Comparison of ENCODE assay signal across 21 cellular contexts in genomic region chr7:122677149-122677548, GRCh38. TPM values are rescaled to one million over a fixed set of nuclear protein-coding genes. Genes with fewer than 3 reads are reported as not detected.
"Had no signal": no experiment of that assay in that cellular context is flagged by ENCODE, and none has a peak within 500 bp of the region (broad histone marks: within the 10 kb centered on the region; RNA-seq: fewer than 3 reads in every experiment).

No MANE protein-coding gene starts in this region.

- FAIRE-seq: TTC549 had no signal

- H3K9me3 Mint-ChIP-seq: activated naive CD8-positive, alpha-beta T cell treated with anti-CD3 and anti-CD28 coated beads for 36 hours had no signal

- H3K27ac ChIP-seq: SK-N-MC had no signal

- ATAC-seq: activated T-helper 17 cell treated with anti-CD3 and anti-CD28 coated beads, Interleukin-2, amount 50 U/mL, for 72 hours; Panc1; Right ventricle myocardium inferior; T-cell had no signal

- H3K27ac Mint-ChIP-seq: activated CD4-positive, alpha-beta memory T cell treated with anti-CD3 and anti-CD28 coated beads for 36 hours; activated CD4-positive, alpha-beta T cell treated with anti-CD3 and anti-CD28 coated beads, Interleukin-2, amount 10 ng/mL, durations not matched to agents 7 days and 5 days; activated naive CD4-positive, alpha-beta T cell treated with anti-CD3 and anti-CD28 coated beads, Interleukin-2, amount 10 ng/mL, durations not matched to agents 7 days and 5 days; activated naive CD8-positive, alpha-beta T cell treated with anti-CD3 and anti-CD28 coated beads for 36 hours; activated T-helper 17 cell treated with anti-CD3 and anti-CD28 coated beads, Interleukin-2, amount 50 U/mL, for 72 hours; T-cell had no signal

- H3K4me3 ChIP-seq: SK-N-MC had no signal

- H3K36me3 Mint-ChIP-seq: activated CD4-positive, alpha-beta memory T cell treated with anti-CD3 and anti-CD28 coated beads for 36 hours; activated naive CD4-positive, alpha-beta T cell treated with anti-CD3 and anti-CD28 coated beads, Interleukin-2, amount 10 ng/mL, durations not matched to agents 7 days and 5 days; activated naive CD8-positive, alpha-beta T cell treated with anti-CD3 and anti-CD28 coated beads for 36 hours; T-cell had no signal

- H3K4me3 Mint-ChIP-seq: activated CD4-positive, alpha-beta memory T cell treated with anti-CD3 and anti-CD28 coated beads for 36 hours; activated CD4-positive, alpha-beta T cell treated with anti-CD3 and anti-CD28 coated beads, Interleukin-2, amount 10 ng/mL, durations not matched to agents 7 days and 5 days; activated naive CD4-positive, alpha-beta T cell treated with anti-CD3 and anti-CD28 coated beads, Interleukin-2, amount 10 ng/mL, durations not matched to agents 7 days and 5 days; activated naive CD8-positive, alpha-beta T cell treated with anti-CD3 and anti-CD28 coated beads for 36 hours; activated T-helper 17 cell treated with anti-CD3 and anti-CD28 coated beads, Interleukin-2, amount 50 U/mL, for 72 hours; T-cell had no signal

- H3K27me3 Mint-ChIP-seq: activated CD4-positive, alpha-beta memory T cell treated with anti-CD3 and anti-CD28 coated beads for 36 hours; activated CD4-positive, alpha-beta T cell treated with anti-CD3 and anti-CD28 coated beads, Interleukin-2, amount 10 ng/mL, durations not matched to agents 7 days and 5 days; activated naive CD4-positive, alpha-beta T cell treated with anti-CD3 and anti-CD28 coated beads, Interleukin-2, amount 10 ng/mL, durations not matched to agents 7 days and 5 days; activated naive CD8-positive, alpha-beta T cell treated with anti-CD3 and anti-CD28 coated beads for 36 hours; activated T-helper 17 cell treated with anti-CD3 and anti-CD28 coated beads, Interleukin-2, amount 50 U/mL, for 72 hours; T-cell had no signal

- DNase-seq: activated CD4-positive, alpha-beta memory T cell treated with anti-CD3 and anti-CD28 coated beads for 36 hours; activated CD4-positive, alpha-beta T cell treated with anti-CD3 and anti-CD28 coated beads, Interleukin-2, amount 10 ng/mL, durations not matched to agents 7 days and 5 days; activated CD4-positive, CD25-positive, alpha-beta regulatory T cell; activated CD8-positive, alpha-beta memory T cell treated with anti-CD3 and anti-CD28 coated beads for 24 hours; activated gamma-delta T cell treated with Interleukin-2 at 50 U/mL for 16 hours; activated naive CD4-positive, alpha-beta T cell treated with anti-CD3 and anti-CD28 coated beads, Interleukin-2, amount 10 ng/mL, durations not matched to agents 7 days and 5 days; activated naive CD8-positive, alpha-beta T cell treated with anti-CD3 and anti-CD28 coated beads for 36 hours; activated T-cell treated with anti-CD3 and anti-CD28 coated beads, Interleukin-2, amount 50 U/mL, for 48 hours; Kasumi-1; NCI-H2107; NK-92 treated with Interleukin-12 subunit alpha and Interleukin-12 subunit beta, amount 100 ng/mL, for 24 hours; OCI-M1; RPMI8226; T-cell; T-helper 2 cell; T1000 had no signal

- H3K4me1 Mint-ChIP-seq: activated CD4-positive, alpha-beta T cell treated with anti-CD3 and anti-CD28 coated beads, Interleukin-2, amount 10 ng/mL, durations not matched to agents 7 days and 5 days; activated naive CD4-positive, alpha-beta T cell treated with anti-CD3 and anti-CD28 coated beads, Interleukin-2, amount 10 ng/mL, durations not matched to agents 7 days and 5 days; activated naive CD8-positive, alpha-beta T cell treated with anti-CD3 and anti-CD28 coated beads for 36 hours; activated T-helper 17 cell treated with anti-CD3 and anti-CD28 coated beads, Interleukin-2, amount 50 U/mL, for 72 hours; T-cell had no signal

RNA-seq across cellular contexts. Expression of gene RNF133, which starts 21.8 kb away (rescaled TPM):
- total RNA-seq: activated CD4-positive, alpha-beta memory T cell treated with anti-CD3 and anti-CD28 coated beads for 36 hours; activated CD4-positive, alpha-beta T cell treated with anti-CD3 and anti-CD28 coated beads, Interleukin-2, amount 10 ng/mL, durations not matched to agents 7 days and 5 days; activated naive CD8-positive, alpha-beta T cell treated with anti-CD3 and anti-CD28 coated beads for 36 hours; activated T-helper 17 cell treated with anti-CD3 and anti-CD28 coated beads, Interleukin-2, amount 50 U/mL, for 72 hours; T-cell had no signal

RNA-seq across cellular contexts. Expression of gene RNF148, which starts 25.6 kb away (rescaled TPM):
- total RNA-seq: activated CD4-positive, alpha-beta memory T cell treated with anti-CD3 and anti-CD28 coated beads for 36 hours; activated CD4-positive, alpha-beta T cell treated with anti-CD3 and anti-CD28 coated beads, Interleukin-2, amount 10 ng/mL, durations not matched to agents 7 days and 5 days; activated naive CD8-positive, alpha-beta T cell treated with anti-CD3 and anti-CD28 coated beads for 36 hours; activated T-helper 17 cell treated with anti-CD3 and anti-CD28 coated beads, Interleukin-2, amount 50 U/mL, for 72 hours; T-cell had no signal
